ENCODE assay signal across 8 cellular contexts in the genomic region with DNA sequence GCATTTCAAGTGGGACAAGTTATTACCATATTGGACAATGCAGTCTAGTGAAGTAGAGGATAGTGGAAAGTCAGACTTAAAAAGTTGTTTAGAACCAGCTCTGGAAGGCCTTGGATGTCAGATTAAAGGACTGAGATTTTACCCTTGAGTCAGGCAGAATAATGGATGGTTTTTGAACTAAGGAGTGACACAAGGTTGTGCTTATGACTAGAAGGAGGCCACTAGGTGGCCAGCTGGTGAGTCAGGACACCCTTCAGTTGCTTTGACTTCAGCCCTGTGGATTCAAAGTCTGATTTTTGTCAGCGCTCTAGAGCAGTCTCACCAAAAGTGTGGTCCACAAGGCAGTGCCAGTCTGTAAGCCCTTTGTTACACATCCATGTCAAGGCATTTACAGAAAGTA. TPM values are rescaled to one million over a fixed set of nuclear protein-coding genes. Genes with fewer than 3 reads are reported as not detected.
A peak's percentile ranks its signal among the peaks of the same experiment; 100 is the strongest.
DNase-seq lines count a peak whose midpoint lies in the region; ATAC-seq and TF ChIP-seq lines count a peak whose summit lies in the region.

No MANE protein-coding gene starts in this region.

- H3K4me1 ChIP-seq in MM.1S (ENCODE audit: low read length), result no peaks in the 10 kb centered on the region
- peaks cover 24% of the 10 kb centered on the region for H3K4me1 ChIP-seq in vagina

- peaks cover 64% of the 10 kb centered on the region for H3K36me3 Mint-ChIP-seq in activated naive CD8-positive, alpha-beta T cell treated with anti-CD3 and anti-CD28 coated beads for 36 hours
- peaks cover 4 to 62% (median 24%) of the 10 kb centered on the region in 3 donors for H3K36me3 Mint-ChIP-seq in naive thymus-derived CD8-positive, alpha-beta T cell
- H3K36me3 Mint-ChIP-seq in stimulated activated memory B cell treated with anti-CD40 and anti-IgM and Interleukin-4, amounts not matched to agents 10 μg/mL and 1 μg/mL and 100 μg/mL, for 72 hours, result peaks cover 46% of the 10 kb centered on the region

- peaks cover 43% of the 10 kb centered on the region for H3K79me2 ChIP-seq in MM.1S (ENCODE audit: low read length)

- H3K9me3 ChIP-seq in MM.1S (replicated peaks; ENCODE audit: insufficient read depth, low read length) (no peaks in the 10 kb centered on the region), vagina (no peaks in the 10 kb centered on the region)

- H3F3A ChIP-seq in MM.1S (ENCODE audit: insufficient read depth, low read length), result peaks cover 8% of the 10 kb centered on the region

- no peaks in the 10 kb centered on the region for H3K9me3 Mint-ChIP-seq in activated naive CD8-positive, alpha-beta T cell treated with anti-CD3 and anti-CD28 coated beads for 36 hours
- peaks cover 0 to 4% (median 0%) of the 10 kb centered on the region in 9 donors for H3K9me3 Mint-ChIP-seq in naive thymus-derived CD8-positive, alpha-beta T cell
- H3K9me3 Mint-ChIP-seq in stimulated activated memory B cell treated with anti-CD40 and anti-IgM and Interleukin-4, amounts not matched to agents 10 μg/mL and 1 μg/mL and 100 μg/mL, for 72 hours, result no peaks in the 10 kb centered on the region

- H3K27ac ChIP-seq in MM.1S (ENCODE audit: low read length), result no peak overlapping the region
- no peak overlapping the region for H3K27ac ChIP-seq in vagina

- no peak overlapping the region for H2AFZ ChIP-seq in MM.1S (ENCODE audit: low read length)

- H3K36me3 ChIP-seq in MM.1S (replicated peaks; ENCODE audit: insufficient read depth, low read length) (0 out of 2 replicates have a peak, but pooled peaks cover 6% of the 10 kb centered on the region), vagina (peaks cover 0 to 7% of the 10 kb centered on the region in 2 donors)

- no peak for TF ChIP-seq POLR2A in vagina (IDR thresholded peaks at IDR 0.05)

- H3K27me3 Mint-ChIP-seq in activated naive CD8-positive, alpha-beta T cell treated with anti-CD3 and anti-CD28 coated beads for 36 hours, result no peaks in the 10 kb centered on the region
- peaks cover 0 to 9% (median 0%) of the 10 kb centered on the region in 5 donors for H3K27me3 Mint-ChIP-seq in naive thymus-derived CD8-positive, alpha-beta T cell
- H3K27me3 Mint-ChIP-seq in stimulated activated memory B cell treated with anti-CD40 and anti-IgM and Interleukin-4, amounts not matched to agents 10 μg/mL and 1 μg/mL and 100 μg/mL, for 72 hours, result no peaks in the 10 kb centered on the region

- H3K4me3 ChIP-seq in MM.1S (ENCODE audit: low read length) (no peak overlapping the region), vagina (no peak overlapping the region)

- H3K4me1 Mint-ChIP-seq in activated naive CD8-positive, alpha-beta T cell treated with anti-CD3 and anti-CD28 coated beads for 36 hours, result peaks cover 27% of the 10 kb centered on the region
- peaks cover 24 to 63% (median 45%) of the 10 kb centered on the region in 4 donors for H3K4me1 Mint-ChIP-seq in naive thymus-derived CD8-positive, alpha-beta T cell
- H3K4me1 Mint-ChIP-seq in stimulated activated memory B cell treated with anti-CD40 and anti-IgM and Interleukin-4, amounts not matched to agents 10 μg/mL and 1 μg/mL and 100 μg/mL, for 72 hours, result peaks cover 39% of the 10 kb centered on the region

- no peak overlapping the region for H3K4me2 ChIP-seq in MM.1S (ENCODE audit: low read depth, low read length)

- POLR2A ChIA-PET in naive thymus-derived CD8-positive, alpha-beta T cell (lab: Charles Lee), result interaction anchor here (0.6 to 5.4 kb wide), 2 partner anchors 65 to 471 kb away, joined by 3 to 97 read pairs; a partner anchor contains a TSS

- H3K9me2 ChIP-seq in MM.1S (replicated peaks; ENCODE audit: insufficient read depth, low read length), result no peaks in the 10 kb centered on the region

- no peak for ATAC-seq in naive thymus-derived CD8-positive, alpha-beta T cell
- ATAC-seq in stimulated activated memory B cell treated with anti-CD40 and anti-IgM and Interleukin-4, amounts not matched to agents 10 μg/mL and 1 μg/mL and 100 μg/mL, for 72 hours, result no peak

- intact Hi-C loops in vagina (cut with DNase I), result loop anchor here (10.0 kb wide), 1 partner anchor 66 kb away; a partner anchor contains a TSS

- no peak overlapping the region for H3K27ac Mint-ChIP-seq in activated naive CD8-positive, alpha-beta T cell treated with anti-CD3 and anti-CD28 coated beads for 36 hours
- H3K27ac Mint-ChIP-seq in naive thymus-derived CD8-positive, alpha-beta T cell, result peak overlapping the region in 6 of 10 donors; percentile 5 to 66 (median 34)
- no peak overlapping the region for H3K27ac Mint-ChIP-seq in stimulated activated memory B cell treated with anti-CD40 and anti-IgM and Interleukin-4, amounts not matched to agents 10 μg/mL and 1 μg/mL and 100 μg/mL, for 72 hours

- peak; percentile 65 for DNase-seq in activated effector memory CD4-positive, alpha-beta T cell treated with anti-CD3 and anti-CD28 coated beads, Interleukin-2, amount 50 U/mL, for 16 hours
- DNase-seq in activated effector memory CD4-positive, alpha-beta T cell treated with Interleukin-2 at 50 U/mL for 16 hours, result no peak
- DNase-seq in MM.1S (peak; percentile 52), occipital lobe (lab: John Stamatoyannopoulos, UW) (no peak), vagina (ENCODE audit: extremely low spot score in 2 of 2) (no peak)
- DNase-seq in activated naive CD8-positive, alpha-beta T cell treated with anti-CD3 and anti-CD28 coated beads for 36 hours, result peak; percentile 13
- DNase-seq in naive thymus-derived CD8-positive, alpha-beta T cell, result peak in 2 of 10 donors; percentile 9 to 12

- H4K20me1 ChIP-seq in MM.1S (ENCODE audit: insufficient read depth, low read length), result no peaks in the 10 kb centered on the region

- no peak overlapping the region for H3K4me3 Mint-ChIP-seq in activated naive CD8-positive, alpha-beta T cell treated with anti-CD3 and anti-CD28 coated beads for 36 hours
- peak overlapping the region in 3 of 10 donors; percentile 4 to 27 (median 5) for H3K4me3 Mint-ChIP-seq in naive thymus-derived CD8-positive, alpha-beta T cell
- H3K4me3 Mint-ChIP-seq in stimulated activated memory B cell treated with anti-CD40 and anti-IgM and Interleukin-4, amounts not matched to agents 10 μg/mL and 1 μg/mL and 100 μg/mL, for 72 hours, result no peak overlapping the region

- TF ChIP-seq CTCF in MM.1S (IDR thresholded peaks at IDR 0.05; ENCODE audit: low read length), result peak; percentile 43
- no peak for TF ChIP-seq CTCF in vagina (IDR thresholded peaks at IDR 0.05)

- H3K27me3 ChIP-seq in MM.1S (replicated peaks; ENCODE audit: insufficient read depth, low read length) (no peaks in the 10 kb centered on the region), vagina (no peaks in the 10 kb centered on the region)

- H3K9ac ChIP-seq in MM.1S (ENCODE audit: low read length), result no peak overlapping the region

RNA-seq across cellular contexts. Expression of a gene that starts 3.8 kb away (rescaled TPM):
- 10 to 100 TPM; 40.3 to 43.6 TPM for total RNA-seq in activated naive CD8-positive, alpha-beta T cell treated with anti-CD3 and anti-CD28 coated beads for 36 hours
- 10 to 100 TPM; 23.4 to 29.9 TPM for total RNA-seq in naive thymus-derived CD8-positive, alpha-beta T cell
- polyA plus RNA-seq in naive thymus-derived CD8-positive, alpha-beta T cell, result 10 to 100 TPM; 20.6 to 29.1 (median 25.1) TPM
- total RNA-seq in occipital lobe, result 58.2 TPM
- total RNA-seq in vagina, result 13.3 TPM

Comparison
In these comparisons a context has a peak if more than half of its experiments do, and no peak if none do; other contexts are left out.
1. DNase-seq: peak in activated effector memory CD4-positive, alpha-beta T cell treated with anti-CD3 and anti-CD28 coated beads, Interleukin-2, amount 50 U/mL, for 16 hours (single experiment), MM.1S (single experiment) and activated naive CD8-positive, alpha-beta T cell treated with anti-CD3 and anti-CD28 coated beads for 36 hours (single experiment); none in activated effector memory CD4-positive, alpha-beta T cell treated with Interleukin-2 at 50 U/mL for 16 hours (single experiment), occipital lobe (single experiment) and vagina (0 of 2).
2. H3K27ac Mint-ChIP-seq: peak in naive thymus-derived CD8-positive, alpha-beta T cell (6 of 10); none in activated naive CD8-positive, alpha-beta T cell treated with anti-CD3 and anti-CD28 coated beads for 36 hours (single experiment) and stimulated activated memory B cell treated with anti-CD40 and anti-IgM and Interleukin-4, amounts not matched to agents 10 μg/mL and 1 μg/mL and 100 μg/mL, for 72 hours (single experiment).